In the genomic region with DNA sequence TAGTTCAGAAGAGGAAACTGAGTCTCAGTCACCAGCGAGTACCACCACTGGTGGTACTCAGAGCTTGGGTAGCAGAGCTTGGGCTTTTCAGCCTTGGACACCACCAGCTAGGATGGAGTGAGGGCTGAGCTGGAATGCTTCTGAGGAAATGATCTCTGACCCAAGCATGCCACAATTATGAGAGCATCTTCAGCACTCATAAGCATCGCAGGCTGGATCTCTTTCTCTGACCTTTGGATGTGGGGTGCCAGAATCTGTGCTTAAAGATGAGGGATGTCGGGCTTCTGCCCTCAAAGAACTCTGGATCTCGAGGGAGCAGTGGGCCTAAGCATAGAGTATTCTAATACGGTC, we compare ENCODE assay signal across 8 cellular contexts. TPM values are rescaled to one million over a fixed set of nuclear protein-coding genes. Genes with fewer than 3 reads are reported as not detected.
A peak's percentile ranks its signal among the peaks of the same experiment; 100 is the strongest.
DNase-seq lines count a peak whose midpoint lies in the region; ATAC-seq and TF ChIP-seq lines count a peak whose summit lies in the region.

No MANE protein-coding gene starts in this region.

- peak overlapping the region; percentile 33 for H3K4me2 ChIP-seq in OCI-LY3 (ENCODE audit: low read length)

- H3K79me2 ChIP-seq in OCI-LY3 (ENCODE audit: low read length): peaks cover 98% of the 10 kb centered on the region

- H3K4me1 ChIP-seq in OCI-LY3 (ENCODE audit: low read length): peaks cover 84% of the 10 kb centered on the region

- peak overlapping the region; percentile 91 for H3K27ac ChIP-seq in OCI-LY3 (ENCODE audit: low read length)

- H3K9ac ChIP-seq in OCI-LY3 (ENCODE audit: low read length): peak overlapping the region; percentile 47; the same call in 1 of the 2 replicates

- H3K4me3 ChIP-seq in OCI-LY3 (ENCODE audit: low read length): no peak overlapping the region

- intact Hi-C loops in posterior vena cava (cut with DNase I): no loop called here
- intact Hi-C loops in cardiac septum (cut with DNase I): no loop called here

- peaks cover 31% of the 10 kb centered on the region for H3K36me3 ChIP-seq in OCI-LY3 (replicated peaks; ENCODE audit: low read depth, low read length)

- H3K27me3 ChIP-seq in OCI-LY3 (ENCODE audit: low read depth, low read length): no peaks in the 10 kb centered on the region

- H4K20me1 ChIP-seq in OCI-LY3 (ENCODE audit: insufficient read depth, low read length): no peaks in the 10 kb centered on the region

- no peak for ATAC-seq in GM18873 (IDR thresholded peaks at IDR 0.05; ENCODE audit: low FRiP score, unreplicated experiment)
- ATAC-seq in GM18517 (IDR thresholded peaks at IDR 0.05; ENCODE audit: unreplicated experiment): no peak

- no peaks in the 10 kb centered on the region for H3K9me3 ChIP-seq in OCI-LY3 (ENCODE audit: insufficient read depth, low read length)

- TF ChIP-seq CTCF in OCI-LY3 (IDR thresholded peaks at IDR 0.05; ENCODE audit: low read depth, low read length): no peak

- DNase-seq in GM03348 (ENCODE audit: low spot score) (peak; percentile 85), fibroblast of gingiva (ENCODE audit: low read depth) (peak; percentile 29), posterior vena cava (ENCODE audit: low spot score) (peak; percentile 34), NCI-H1417 treated with DMSO at 0.1 percent for 48 hours (lab: John Stamatoyannopoulos, UW) (no peak), cardiac septum (ENCODE audit: low spot score) (no peak)

- H2AFZ ChIP-seq in OCI-LY3 (ENCODE audit: low read depth, low read length): no peak overlapping the region

RNA-seq across cellular contexts. Expression of a gene that starts 36.4 kb away (rescaled TPM):
- total RNA-seq in posterior vena cava (10 to 100 TPM; 11.6 to 13.3 TPM), cardiac septum (3.9 TPM)

Comparison
In these comparisons a context has a peak if more than half of its experiments do, and no peak if none do; other contexts are left out.
1. DNase-seq: peak in GM03348 (single experiment), fibroblast of gingiva (single experiment) and posterior vena cava (single experiment); none in NCI-H1417 treated with DMSO at 0.1 percent for 48 hours (single experiment) and cardiac septum (single experiment).